ENCODE assay signal across 3 cellular contexts in the genomic region with DNA sequence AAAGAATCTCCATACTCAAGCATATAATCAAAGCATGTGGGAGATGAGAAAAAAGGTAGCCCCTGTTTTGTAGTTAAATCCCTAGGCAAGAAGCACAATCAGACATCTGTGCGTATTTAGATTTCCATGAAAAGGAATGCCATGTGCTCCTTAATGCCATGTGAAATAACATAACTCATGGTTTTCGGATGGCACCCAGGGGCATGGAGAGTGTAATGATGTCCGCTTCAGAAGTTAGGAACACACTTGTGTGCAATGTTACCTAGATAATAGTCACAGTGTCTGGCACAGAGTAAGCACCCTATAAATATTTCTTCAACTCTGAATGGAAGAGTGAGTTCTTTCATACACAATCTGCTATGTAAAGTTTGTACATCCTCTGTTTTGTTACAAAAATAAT.
"Had no signal": no experiment of that assay in that cellular context is flagged by ENCODE, and none has a peak within 500 bp of the region (broad histone marks: within the 10 kb centered on the region; RNA-seq: fewer than 3 reads in every experiment).

No MANE protein-coding gene starts in this region.

- DNase-seq: H9, HCEC 1CT, KBM-7 had no signal
